In the genomic region with DNA sequence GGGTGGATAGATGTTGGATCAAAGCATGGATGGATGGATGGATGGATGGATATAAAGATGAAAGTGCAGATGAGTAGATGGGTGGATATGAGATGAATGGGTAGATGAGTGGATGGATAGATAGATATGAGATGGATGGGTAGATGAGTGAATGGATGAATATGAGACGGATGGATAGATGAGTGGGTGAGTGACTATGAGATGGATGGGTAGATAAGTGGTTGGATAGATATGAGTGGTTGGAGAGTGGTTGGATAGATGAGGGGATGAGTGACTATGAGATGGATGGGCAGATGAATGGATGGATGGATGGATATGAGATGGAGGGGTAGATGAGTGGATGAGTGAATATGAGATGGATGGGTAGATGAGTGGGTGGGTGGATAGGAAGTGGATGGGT, we compare ENCODE assay signal across 2 cellular contexts.
TF ChIP-seq lines count a peak whose summit lies in the region.

No MANE protein-coding gene starts in this region.

TF ChIP-seq in HepG2, 621 proteins besides CTCF, POLR2A, EP300 and RAD21 (continued from another document):
- TF ChIP-seq ZNF446 (CRISPR knock-in tag; IDR thresholded peaks at IDR 0.05) = no peak

TF ChIP-seq in K562, 482 proteins besides CTCF, POLR2A, EP300 and RAD21 (continued from another document):
- TF ChIP-seq, protein P1, sequence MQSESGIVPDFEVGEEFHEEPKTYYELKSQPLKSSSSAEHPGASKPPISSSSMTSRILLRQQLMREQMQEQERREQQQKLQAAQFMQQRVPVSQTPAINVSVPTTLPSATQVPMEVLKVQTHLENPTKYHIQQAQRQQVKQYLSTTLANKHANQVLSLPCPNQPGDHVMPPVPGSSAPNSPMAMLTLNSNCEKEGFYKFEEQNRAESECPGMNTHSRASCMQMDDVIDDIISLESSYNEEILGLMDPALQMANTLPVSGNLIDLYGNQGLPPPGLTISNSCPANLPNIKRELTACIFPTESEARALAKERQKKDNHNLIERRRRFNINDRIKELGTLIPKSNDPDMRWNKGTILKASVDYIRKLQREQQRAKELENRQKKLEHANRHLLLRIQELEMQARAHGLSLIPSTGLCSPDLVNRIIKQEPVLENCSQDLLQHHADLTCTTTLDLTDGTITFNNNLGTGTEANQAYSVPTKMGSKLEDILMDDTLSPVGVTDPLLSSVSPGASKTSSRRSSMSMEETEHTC (IDR thresholded peaks at IDR 0.05) = no peak
- no peak for TF ChIP-seq XRCC4 (IDR thresholded peaks at IDR 0.05; ENCODE audit: extremely low read depth, insufficient read depth, insufficient read length)
TF ChIP-seq in K562: peak in this region for 1.
